ENCODE assay signal across 8 cellular contexts in the genomic region with DNA sequence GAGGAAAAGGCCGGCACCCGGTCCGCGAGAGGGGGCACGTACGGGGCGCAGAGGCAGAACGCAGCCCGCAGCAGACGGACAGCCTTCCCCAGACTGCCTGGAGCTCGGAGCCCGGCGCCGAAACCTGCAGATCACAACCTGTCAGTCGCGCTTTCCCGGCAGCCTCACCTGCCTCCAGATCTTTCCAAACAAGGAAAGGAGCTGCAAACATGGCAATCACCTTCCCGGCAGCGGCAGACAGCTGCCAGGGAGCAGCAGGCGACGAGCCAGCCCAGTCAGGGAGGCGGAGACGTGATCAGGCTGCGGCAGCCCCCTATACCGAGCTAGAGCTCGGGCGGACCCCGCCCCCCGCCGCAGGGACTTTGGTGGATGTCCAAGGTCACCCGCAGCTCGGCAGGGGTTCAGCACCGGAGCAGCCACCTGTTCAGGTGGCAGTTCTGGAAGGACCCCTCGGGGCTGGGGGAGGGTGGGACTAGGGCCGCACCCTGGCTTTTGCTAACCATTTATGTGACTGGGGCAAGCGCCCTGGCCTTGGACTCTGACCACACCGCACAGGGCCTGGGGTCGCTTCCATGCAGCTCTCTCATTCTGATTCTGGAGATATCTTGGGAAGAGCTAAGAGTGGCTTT.
DNase-seq lines count a peak whose midpoint lies in the region; ATAC-seq lines count a peak whose summit lies in the region.

No MANE protein-coding gene starts in this region.

- peak overlapping the region; percentile 90 for H3K56ac ChIP-seq in mesendoderm (ENCODE audit: low read length)

- H2BK15ac ChIP-seq in mesendoderm (replicated peaks; ENCODE audit: low read depth), result no peak overlapping the region

- peaks cover 9% of the 10 kb centered on the region for H3K4me1 Mint-ChIP-seq in stimulated activated naive CD8-positive, alpha-beta T cell treated with anti-CD3 and anti-CD28 coated beads, Interleukin-15, Interleukin-2, amounts not matched to agents 100 ng/mL and 50 ng/mL, for 24 hours (ENCODE audit: low read depth)

- H3K27me3 ChIP-seq in mesendoderm (ENCODE audit: insufficient read depth, low read length, poor library complexity), result no peaks in the 10 kb centered on the region

- H3K18ac ChIP-seq in mesendoderm (ENCODE audit: low read length), result peak overlapping the region; percentile 41

- no peak overlapping the region for H4K5ac ChIP-seq in mesendoderm (ENCODE audit: low read length)

- H3K4me3 Mint-ChIP-seq in stimulated activated naive CD8-positive, alpha-beta T cell treated with anti-CD3 and anti-CD28 coated beads, Interleukin-15, Interleukin-2, amounts not matched to agents 100 ng/mL and 50 ng/mL, for 24 hours, result peak overlapping the region; percentile 51

- ATAC-seq in stimulated activated naive CD8-positive, alpha-beta T cell treated with anti-CD3 and anti-CD28 coated beads, Interleukin-15, Interleukin-2, amounts not matched to agents 100 U/mL and 50 U/mL, for 24 hours, result no peak
- ATAC-seq in HG02973 (IDR thresholded peaks at IDR 0.05; ENCODE audit: unreplicated experiment), result no peak
- ATAC-seq in HG03280 (IDR thresholded peaks at IDR 0.05; ENCODE audit: unreplicated experiment), result no peak

- H3K79me2 ChIP-seq in mesendoderm (ENCODE audit: control insufficient read depth, insufficient read depth, low read length), result no peaks in the 10 kb centered on the region

- H3K4ac ChIP-seq in mesendoderm (ENCODE audit: low read depth, low read length), result peak overlapping the region; percentile 22

- H3K4me2 ChIP-seq in mesendoderm (ENCODE audit: low read length), result peak overlapping the region; percentile 38

- H3K4me3 ChIP-seq in mesendoderm (ENCODE audit: low read length), result no peak overlapping the region

- H3K27ac ChIP-seq in cingulate gyrus (ENCODE audit: low read depth, low read length), result peak overlapping the region; percentile 39
- H3K27ac ChIP-seq in mesendoderm (ENCODE audit: low read depth, low read length), result no peak overlapping the region

- no peak overlapping the region for H4K8ac ChIP-seq in mesendoderm (ENCODE audit: low read depth, low read length)

- H3K36me3 ChIP-seq in mesendoderm (ENCODE audit: control insufficient read depth, insufficient read depth, low read length), result no peaks in the 10 kb centered on the region

- no peak overlapping the region for H3K27ac Mint-ChIP-seq in stimulated activated naive CD8-positive, alpha-beta T cell treated with anti-CD3 and anti-CD28 coated beads, Interleukin-15, Interleukin-2, amounts not matched to agents 100 ng/mL and 50 ng/mL, for 24 hours

- no peaks in the 10 kb centered on the region for H3K79me1 ChIP-seq in mesendoderm (ENCODE audit: low read length)

- H3K23ac ChIP-seq in mesendoderm (ENCODE audit: low read length), result no peak overlapping the region

- no peak for DNase-seq in stimulated activated naive CD8-positive, alpha-beta T cell treated with anti-CD3 and anti-CD28 coated beads, Interleukin-15, Interleukin-2, amounts not matched to agents 100 U/mL and 50 U/mL, for 24 hours
- DNase-seq in mesendoderm (peak; percentile 66), LoVo (ENCODE audit: low spot score) (no peak), medulla oblongata (ENCODE audit: extremely low spot score) (no peak)

- H3K9ac ChIP-seq in mesendoderm (ENCODE audit: low read length), result peak overlapping the region; percentile 60

- WGBS in mesendoderm (ENCODE audit: extremely low coverage, insufficient coverage, low lambda C conversion rate), result no CpG with 5 or more reads among the region's 38 CpGs

- H3K36me3 Mint-ChIP-seq in stimulated activated naive CD8-positive, alpha-beta T cell treated with anti-CD3 and anti-CD28 coated beads, Interleukin-15, Interleukin-2, amounts not matched to agents 100 ng/mL and 50 ng/mL, for 24 hours (ENCODE audit: low read depth), result no peaks in the 10 kb centered on the region

- no peak overlapping the region for H2AK5ac ChIP-seq in mesendoderm (ENCODE audit: low read length)

- H3K4me1 ChIP-seq in mesendoderm (ENCODE audit: control insufficient read depth, low read depth, low read length), result peaks cover 2% of the 10 kb centered on the region

- peaks cover 57% of the 10 kb centered on the region for H3K27me3 Mint-ChIP-seq in stimulated activated naive CD8-positive, alpha-beta T cell treated with anti-CD3 and anti-CD28 coated beads, Interleukin-15, Interleukin-2, amounts not matched to agents 100 ng/mL and 50 ng/mL, for 24 hours

- H2BK5ac ChIP-seq in mesendoderm (ENCODE audit: low read length), result no peak overlapping the region

- H3K9me3 Mint-ChIP-seq in stimulated activated naive CD8-positive, alpha-beta T cell treated with anti-CD3 and anti-CD28 coated beads, Interleukin-15, Interleukin-2, amounts not matched to agents 100 ng/mL and 50 ng/mL, for 24 hours, result no peaks in the 10 kb centered on the region

- no peak overlapping the region for H2BK120ac ChIP-seq in mesendoderm (ENCODE audit: low read depth, low read length)
